Comparison of ENCODE assay signal across 8 cellular contexts in genomic region chr14:91872517-91873470, GRCh38. TPM values are rescaled to one million over a fixed set of nuclear protein-coding genes. Genes with fewer than 3 reads are reported as not detected.
A peak's percentile ranks its signal among the peaks of the same experiment; 100 is the strongest.
DNase-seq lines count a peak whose midpoint lies in the region; ATAC-seq and TF ChIP-seq lines count a peak whose summit lies in the region.

No MANE protein-coding gene starts in this region.

- ATAC-seq in GM21717 (IDR thresholded peaks at IDR 0.05; ENCODE audit: unreplicated experiment) = peak; percentile 25
- peak; percentile 81 for ATAC-seq in lung (ENCODE audit: insufficient read depth, low FRiP score)

- H3K4me1 ChIP-seq in lung (ENCODE audit: control insufficient read depth in 2 of 2, insufficient read depth in 2 of 2, low read length in 2 of 2) = peaks cover 2 to 19% of the 10 kb centered on the region in 2 donors

- POLR2A ChIA-PET in HEK293T (lab: Yijun Ruan, JAX) = no interaction called here

- H3K4me3 ChIP-seq in astrocyte of the cerebellum (ENCODE audit: low read depth, low read length) = no peak overlapping the region
- no peak overlapping the region for H3K4me3 ChIP-seq in lung

- peaks cover 0 to 1% of the 10 kb centered on the region in 2 donors for H3K9me3 ChIP-seq in lung (ENCODE audit: control insufficient read depth in 2 of 2, insufficient read depth in 1 of 2, low read length in 1 of 2)

- peak overlapping the region in 1 of 2 donors; percentile 88 for H3K27ac ChIP-seq in lung (ENCODE audit: low read depth in 1 of 2, low read length in 1 of 2)

- no peaks in the 10 kb centered on the region for H3K27me3 ChIP-seq in lung (ENCODE audit: control insufficient read depth, insufficient read depth)

- no peak for TF ChIP-seq CTCF in astrocyte of the cerebellum (IDR thresholded peaks at IDR 0.05; ENCODE audit: low read depth, low read length, missing control alignments)
- TF ChIP-seq CTCF in lung (IDR thresholded peaks at IDR 0.05; ENCODE audit: control extremely low read depth, extremely low read depth) = no peak

- no peaks in the 10 kb centered on the region for H3K36me3 ChIP-seq in lung (ENCODE audit: control insufficient read depth in 2 of 2, insufficient read depth in 2 of 2, low read length in 2 of 2)

- CTCF ChIA-PET in HEK293T (lab: Yijun Ruan, JAX) = no interaction called here

- in situ Hi-C loops in astrocyte of the cerebellum (cut with HindIII; ENCODE audit: low sequenced_read_pairs) = no loop called here

- DNase-seq in COLO668 (lab: John Stamatoyannopoulos, UW; ENCODE audit: unreplicated experiment) (peak; percentile 29), NCI-H2029 (lab: John Stamatoyannopoulos, UW) (peak; percentile 73), astrocyte of the cerebellum (ENCODE audit: low read depth) (peak; percentile 65), lung (ENCODE audit: low spot score) (peak; percentile 88), HEK293T (ENCODE audit: extremely low spot score) (no peak), NCI-H187 (lab: John Stamatoyannopoulos, UW) (no peak), NCI-H345 treated with DMSO at 0.1 percent for 48 hours (lab: John Stamatoyannopoulos, UW; ENCODE audit: unreplicated experiment) (no peak)

- WGBS in lung, 2 donors = 36 to 42% methylated on average over 15 of the region's 15 CpGs

TF ChIP-seq in HEK293T, 16 proteins besides CTCF, POLR2A, EP300 and RAD21:
- TF ChIP-seq ARNT (IDR thresholded peaks at IDR 0.05) = no peak
- no peak for TF ChIP-seq BHLHE40 (IDR thresholded peaks at IDR 0.05; ENCODE audit: borderline replicate concordance)
- TF ChIP-seq FOXA1 (IDR thresholded peaks at IDR 0.05) = no peak
- TF ChIP-seq SUZ12 (IDR thresholded peaks at IDR 0.05) = no peak
- TF ChIP-seq NFRKB (IDR thresholded peaks at IDR 0.05) = no peak
- no peak for TF ChIP-seq FOXK2 (IDR thresholded peaks at IDR 0.05)
- no peak for TF ChIP-seq HDGF (IDR thresholded peaks at IDR 0.05; ENCODE audit: borderline replicate concordance)
- TF ChIP-seq L3MBTL2 (conservative IDR thresholded peaks at IDR 0.05) = no peak
- no peak for TF ChIP-seq CTBP1 (IDR thresholded peaks at IDR 0.05; ENCODE audit: borderline replicate concordance)
- TF ChIP-seq ELF4 (IDR thresholded peaks at IDR 0.05) = no peak

RNA-seq across cellular contexts. Expression of gene TC2N, which starts 5.5 kb away (rescaled TPM):
- 100 to 1,000 TPM in 1 of 2 donors, 10 to 100 TPM in 1; 64.5 to 128 TPM for total RNA-seq in lung
- polyA plus RNA-seq in lung = 10 to 100 TPM; 20.4 to 23.4 TPM

Comparison
In these comparisons a context has a peak if more than half of its experiments do, and no peak if none do; other contexts are left out.
1. DNase-seq: peak in COLO668 (single experiment), NCI-H2029 (single experiment), astrocyte of the cerebellum (single experiment) and lung (single experiment); none in HEK293T (single experiment), NCI-H187 (0 of 2) and NCI-H345 treated with DMSO at 0.1 percent for 48 hours (single experiment).